Comparison of ENCODE assay signal across 1 cellular context in the genomic region with DNA sequence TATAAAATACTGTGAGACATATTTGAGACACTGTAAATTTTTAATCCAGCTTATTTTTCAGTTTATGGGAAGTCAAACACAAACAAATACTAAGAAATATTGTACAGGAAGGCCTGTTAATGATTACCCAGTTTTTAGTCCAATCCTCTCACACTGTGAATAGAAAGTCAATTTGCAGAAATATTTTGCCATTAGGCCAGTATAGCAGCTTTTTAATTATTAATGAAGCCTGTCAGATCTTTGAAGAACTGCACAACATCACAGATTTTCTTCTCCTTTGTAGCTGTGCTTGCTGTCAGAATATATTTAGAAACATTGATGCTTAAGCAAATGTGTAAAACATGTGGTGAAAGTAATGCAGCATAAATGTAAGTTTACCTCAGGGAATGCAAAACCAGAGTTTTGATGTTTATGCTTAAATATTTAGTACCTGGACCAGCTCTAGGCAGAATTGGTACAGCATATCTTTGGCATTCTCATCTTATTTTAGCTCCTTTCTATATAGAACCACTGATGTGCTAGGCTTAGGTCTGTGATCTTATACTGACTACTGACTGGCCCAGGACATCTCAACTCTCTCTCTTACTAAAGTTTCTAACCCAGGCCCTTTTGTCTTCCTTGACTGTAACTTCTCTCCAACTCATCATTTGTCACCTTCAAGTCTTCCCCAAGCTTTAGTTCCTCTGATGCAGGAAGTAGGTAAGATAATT.
TF ChIP-seq lines count a peak whose summit lies in the region.

No MANE protein-coding gene starts in this region.

TF ChIP-seq in WTC11, 78 proteins besides CTCF, POLR2A, EP300 and RAD21 (continued from another document):
- TF ChIP-seq, protein P1, sequence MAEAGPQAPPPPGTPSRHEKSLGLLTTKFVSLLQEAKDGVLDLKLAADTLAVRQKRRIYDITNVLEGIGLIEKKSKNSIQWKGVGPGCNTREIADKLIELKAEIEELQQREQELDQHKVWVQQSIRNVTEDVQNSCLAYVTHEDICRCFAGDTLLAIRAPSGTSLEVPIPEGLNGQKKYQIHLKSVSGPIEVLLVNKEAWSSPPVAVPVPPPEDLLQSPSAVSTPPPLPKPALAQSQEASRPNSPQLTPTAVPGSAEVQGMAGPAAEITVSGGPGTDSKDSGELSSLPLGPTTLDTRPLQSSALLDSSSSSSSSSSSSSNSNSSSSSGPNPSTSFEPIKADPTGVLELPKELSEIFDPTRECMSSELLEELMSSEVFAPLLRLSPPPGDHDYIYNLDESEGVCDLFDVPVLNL (CRISPR knock-in tag; IDR thresholded peaks at IDR 0.05; ENCODE audit: borderline replicate concordance, low read depth) = no peak
